ENCODE assay signal across 22 cellular contexts in the genomic region with DNA sequence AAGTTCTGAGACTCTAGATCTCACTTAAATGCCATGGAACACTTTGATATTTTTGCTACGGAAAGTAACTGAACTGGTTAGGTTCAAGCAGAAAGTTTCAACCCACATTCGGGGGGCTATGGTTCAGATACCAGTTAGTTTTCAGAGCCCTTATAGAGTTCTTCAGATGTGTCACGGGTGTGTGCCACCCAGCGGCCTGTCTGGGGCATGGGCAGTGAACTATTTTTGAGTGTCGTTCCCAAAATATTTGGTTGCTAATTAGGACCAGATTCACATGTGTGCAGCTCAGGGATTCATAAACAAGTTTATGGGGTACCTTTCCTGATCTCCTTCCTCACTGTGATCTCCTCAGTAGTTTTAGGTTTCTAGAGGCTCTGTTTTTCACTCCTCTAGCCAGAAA.
DNase-seq lines count a peak whose midpoint lies in the region; ATAC-seq and TF ChIP-seq lines count a peak whose summit lies in the region.
"Had no signal": no experiment of that assay in that cellular context is flagged by ENCODE, and none has a peak within 500 bp of the region (broad histone marks: within the 10 kb centered on the region; RNA-seq: fewer than 3 reads in every experiment).

No MANE protein-coding gene starts in this region.

- H3K9me3 ChIP-seq in MG63 = no peaks in the 10 kb centered on the region
- H3K9me3 ChIP-seq: Caco-2, right lobe of liver, thoracic aorta had no signal

- DNase-seq in AG10803 (ENCODE audit: low read depth) (peak; percentile 47), HFF-Myc (ENCODE audit: extremely low read depth, low read depth) (no peak), foreskin fibroblast (peak; percentile 18 to 71), NCI-H2107 (lab: John Stamatoyannopoulos, UW) (no peak), cerebellum (ENCODE audit: low spot score) (no peak), MG63 (no peak)
- DNase-seq: activated CD4-positive, alpha-beta T cell treated with anti-CD3 and anti-CD28 coated beads, Interleukin-2, amount 10 ng/mL, durations not matched to agents 7 days and 5 days; activated effector memory CD4-positive, alpha-beta T cell treated with Interleukin-2 at 50 U/mL for 16 hours; Caco-2; dorsolateral prefrontal cortex; HCEC 1CT; head of caudate nucleus; immature natural killer cell; NCI-H2029; NCI-H510A treated with DMSO at 0.1 percent for 48 hours; occipital lobe; right lobe of liver had no signal

- peak; percentile 68 for TF ChIP-seq CTCF in AG10803 (conservative IDR thresholded peaks at IDR 0.05; ENCODE audit: low read length)
- TF ChIP-seq CTCF in HFF-Myc (IDR thresholded peaks at IDR 0.05; ENCODE audit: low read depth, low read length, missing control alignments) = peak; percentile 49
- peak; percentile 8; the same call in 1 of the 2 replicates for TF ChIP-seq CTCF in WI38 (IDR thresholded peaks at IDR 0.05; ENCODE audit: low read depth, low read length)
- TF ChIP-seq CTCF in foreskin fibroblast (IDR thresholded peaks at IDR 0.05; ENCODE audit: low read depth, low read length) = peak; percentile 46

- H3K4me3 ChIP-seq in AG10803 (ENCODE audit: low read length) (no peak overlapping the region), HFF-Myc (replicated peaks; ENCODE audit: low read depth, low read length) (no peak overlapping the region), WI38 (ENCODE audit: low read depth, low read length) (no peak overlapping the region), foreskin fibroblast (ENCODE audit: low read depth in 1 of 2, low read length in 2 of 2) (no peak overlapping the region), MG63 (no peak overlapping the region)
- H3K4me3 ChIP-seq: cardiac muscle cell, dorsolateral prefrontal cortex, right lobe of liver, thoracic aorta had no signal

- no peaks in the 10 kb centered on the region for H3K27me3 ChIP-seq in MG63
- H3K27me3 ChIP-seq: cardiac muscle cell, right lobe of liver had no signal

- no peak for ATAC-seq in HG02798 (IDR thresholded peaks at IDR 0.05; ENCODE audit: poor library complexity, unreplicated experiment)
- ATAC-seq: right lobe of liver; stimulated activated memory B cell treated with anti-CD40 and anti-IgM and Interleukin-4, amounts not matched to agents 10 μg/mL and 1 μg/mL and 100 μg/mL, for 72 hours had no signal

- H3K36me3 ChIP-seq in MG63 = no peaks in the 10 kb centered on the region
- H3K36me3 ChIP-seq: cardiac muscle cell, right lobe of liver, thoracic aorta had no signal

Comparison
In these comparisons a context has a peak if more than half of its experiments do, and no peak if none do; other contexts are left out.
1. DNase-seq: peak in AG10803 (single experiment) and foreskin fibroblast (2 of 2); none in HFF-Myc (single experiment), NCI-H2107 (single experiment), cerebellum (single experiment) and MG63 (single experiment).
2. CTCF ChIP-seq: peak in every context shown above with its lines; median percentile 68 in AG10803; 49 in HFF-Myc; 46 in foreskin fibroblast; 8 in WI38.